9 cellular contexts compared by ENCODE assay signal in the genomic region with DNA sequence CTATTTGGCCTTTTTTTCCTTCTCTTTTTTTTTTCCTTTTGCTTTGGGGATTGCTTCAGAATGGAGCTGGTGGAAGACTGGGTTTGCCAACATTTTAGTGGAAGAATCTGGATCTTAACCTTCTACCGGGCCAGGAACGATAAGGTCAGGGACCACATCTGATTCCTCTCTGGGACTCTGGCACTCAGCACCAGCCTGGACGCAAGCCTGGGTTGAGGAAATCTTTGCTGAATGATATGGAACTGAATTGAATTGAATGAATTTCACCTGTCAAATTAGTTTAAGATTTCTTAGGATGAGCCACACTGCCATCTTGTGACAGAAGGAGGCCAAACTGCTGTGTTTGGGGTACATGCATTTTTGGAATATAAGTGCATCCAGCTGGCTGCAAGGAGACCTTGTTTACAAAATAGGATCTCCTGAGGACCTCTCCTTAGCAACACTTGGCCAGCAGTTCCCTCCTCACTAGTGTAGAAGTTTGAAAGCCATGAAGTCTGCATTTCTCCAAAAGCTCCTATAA. TPM values are rescaled to one million over a fixed set of nuclear protein-coding genes. Genes with fewer than 3 reads are reported as not detected.
DNase-seq lines count a peak whose midpoint lies in the region; ATAC-seq and TF ChIP-seq lines count a peak whose summit lies in the region.
"Had no signal": no experiment of that assay in that cellular context is flagged by ENCODE, and none has a peak within 500 bp of the region (broad histone marks: within the 10 kb centered on the region; RNA-seq: fewer than 3 reads in every experiment).

No MANE protein-coding gene starts in this region.

- H3F3A ChIP-seq in Loucy (ENCODE audit: low read depth): no peaks in the 10 kb centered on the region

- peaks cover 20% of the 10 kb centered on the region for H3K36me3 ChIP-seq in right atrium auricular region
- H3K36me3 ChIP-seq in Loucy (ENCODE audit: insufficient read depth, low read length): peaks cover 64% of the 10 kb centered on the region; the same call in 1 of the 2 replicates

- H3K4me3 ChIP-seq in right atrium auricular region (no peak overlapping the region), Loucy (ENCODE audit: low read length, poor library complexity, severe bottlenecking) (no peak overlapping the region), coronary artery (no peak overlapping the region)

- no peak overlapping the region for H2AFZ ChIP-seq in Loucy (ENCODE audit: low read length)

- H3K9me3 Mint-ChIP-seq in stimulated activated memory B cell treated with anti-CD40 and anti-IgM and Interleukin-4, amounts not matched to agents 10 μg/mL and 1 μg/mL and 100 μg/mL, for 72 hours: no peaks in the 10 kb centered on the region

- no peaks in the 10 kb centered on the region for H3K4me1 ChIP-seq in right atrium auricular region
- no peaks in the 10 kb centered on the region for H3K4me1 ChIP-seq in Loucy (ENCODE audit: insufficient read depth, low read length, poor library complexity, severe bottlenecking)

- H3K27ac Mint-ChIP-seq in stimulated activated memory B cell treated with anti-CD40 and anti-IgM and Interleukin-4, amounts not matched to agents 10 μg/mL and 1 μg/mL and 100 μg/mL, for 72 hours: peak overlapping the region; percentile 61

- no peak overlapping the region for H3K4me3 Mint-ChIP-seq in stimulated activated memory B cell treated with anti-CD40 and anti-IgM and Interleukin-4, amounts not matched to agents 10 μg/mL and 1 μg/mL and 100 μg/mL, for 72 hours

- H3K79me2 ChIP-seq in Loucy (ENCODE audit: insufficient read depth, low read length): no peaks in the 10 kb centered on the region

- H3K27me3 ChIP-seq in right atrium auricular region: no peaks in the 10 kb centered on the region
- no peaks in the 10 kb centered on the region for H3K27me3 ChIP-seq in Loucy (ENCODE audit: insufficient read depth, low read length, poor library complexity, severe bottlenecking)

- DNase-seq in Right ventricle myocardium superior: peak; percentile 9
- DNase-seq in right atrium auricular region (ENCODE audit: low spot score): no peak
- DNase-seq in coronary artery (ENCODE audit: low spot score): peak; percentile 8
- DNase-seq in SHP77 treated with DMSO at 0.1 percent for 48 hours (lab: John Stamatoyannopoulos, UW): no peak

- no peaks in the 10 kb centered on the region for H3K36me3 Mint-ChIP-seq in stimulated activated memory B cell treated with anti-CD40 and anti-IgM and Interleukin-4, amounts not matched to agents 10 μg/mL and 1 μg/mL and 100 μg/mL, for 72 hours

- TF ChIP-seq CTCF in right atrium auricular region (IDR thresholded peaks at IDR 0.05) (peak in 1 of 2 donors; percentile 40), Loucy (conservative IDR thresholded peaks at IDR 0.05; ENCODE audit: low read length) (peak; percentile 57), coronary artery (IDR thresholded peaks at IDR 0.05) (no peak)

- no peak for ATAC-seq in Right ventricle myocardium superior (ENCODE audit: poor library complexity)
- no peak for ATAC-seq in stimulated activated memory B cell treated with anti-CD40 and anti-IgM and Interleukin-4, amounts not matched to agents 10 μg/mL and 1 μg/mL and 100 μg/mL, for 72 hours
- no peak for ATAC-seq in HG02938 (IDR thresholded peaks at IDR 0.05; ENCODE audit: unreplicated experiment)
- no peak for ATAC-seq in HG03095 (IDR thresholded peaks at IDR 0.05; ENCODE audit: unreplicated experiment)

- no peak overlapping the region for H3K4me2 ChIP-seq in Loucy (ENCODE audit: low read depth, low read length, poor library complexity, severe bottlenecking)

- H3K27ac ChIP-seq in right atrium auricular region (no peak overlapping the region), coronary artery (no peak overlapping the region)

- peaks cover 39% of the 10 kb centered on the region for H3K4me1 Mint-ChIP-seq in stimulated activated memory B cell treated with anti-CD40 and anti-IgM and Interleukin-4, amounts not matched to agents 10 μg/mL and 1 μg/mL and 100 μg/mL, for 72 hours

- no peaks in the 10 kb centered on the region for H3K27me3 Mint-ChIP-seq in stimulated activated memory B cell treated with anti-CD40 and anti-IgM and Interleukin-4, amounts not matched to agents 10 μg/mL and 1 μg/mL and 100 μg/mL, for 72 hours

- H4K20me1 ChIP-seq in Loucy (ENCODE audit: insufficient read depth, low read length, poor library complexity, severe bottlenecking): no peaks in the 10 kb centered on the region

- H3K9me3 ChIP-seq in right atrium auricular region: no peaks in the 10 kb centered on the region
- no peaks in the 10 kb centered on the region for H3K9me3 ChIP-seq in Loucy (ENCODE audit: insufficient read depth, low read depth, low read length)

- H3K9me2 ChIP-seq in Loucy (replicated peaks; ENCODE audit: low read depth, low read length): no peaks in the 10 kb centered on the region

- intact Hi-C loops in Right ventricle myocardium superior (cut with DNase I): no loop called here

- no peak overlapping the region for H3K9ac ChIP-seq in Loucy (ENCODE audit: low read depth, low read length, poor library complexity, severe bottlenecking)

RNA-seq across cellular contexts. Expression of a gene that starts 30.4 kb away (rescaled TPM):
- total RNA-seq in Right ventricle myocardium superior (0.11 TPM), right atrium auricular region (under 1 TPM; 0.12 to 0.15 TPM)
- total RNA-seq: temporal lobe had no signal

Comparison
In these comparisons a context has a peak if more than half of its experiments do, and no peak if none do; other contexts are left out.
1. DNase-seq: peak in Right ventricle myocardium superior (single experiment) and coronary artery (single experiment); none in right atrium auricular region (single experiment) and SHP77 treated with DMSO at 0.1 percent for 48 hours (single experiment).